21 cellular contexts compared by ENCODE assay signal in genomic region chr14:87990687-87991086, GRCh38. TPM values are rescaled to one million over a fixed set of nuclear protein-coding genes. Genes with fewer than 3 reads are reported as not detected.
DNase-seq lines count a peak whose midpoint lies in the region; TF ChIP-seq lines count a peak whose summit lies in the region.
"Had no signal": no experiment of that assay in that cellular context is flagged by ENCODE, and none has a peak within 500 bp of the region (broad histone marks: within the 10 kb centered on the region; RNA-seq: fewer than 3 reads in every experiment).

No MANE protein-coding gene starts in this region.

- peaks cover 0 to 18% (median 3%) of the 10 kb centered on the region in 6 donors for H3K36me3 ChIP-seq in spleen
- H3K36me3 ChIP-seq: brain microvascular endothelial cell had no signal

- TF ChIP-seq POLR2A in spleen (IDR thresholded peaks at IDR 0.05): no peak

- no peaks in the 10 kb centered on the region for H3K27me3 ChIP-seq in spleen (replicated peaks in 1 of 7)
- H3K27me3 ChIP-seq: brain microvascular endothelial cell, left lung had no signal

- DNase-seq in NOMO-1 treated with DMSO at 0.1 percent for 48 hours (lab: John Stamatoyannopoulos, UW; ENCODE audit: unreplicated experiment): peak; percentile 5
- DNase-seq in NOMO-1 treated with dmso at 0.1 percent for 144 hours (lab: John Stamatoyannopoulos, UW; ENCODE audit: unreplicated experiment): no peak
- DNase-seq in MV-4-11 (lab: John Stamatoyannopoulos, UW): peak; percentile 64
- peak; percentile 13 to 36 for DNase-seq in foreskin fibroblast
- DNase-seq in spleen: no peak
- DNase-seq in HPDE6-E6E7 (ENCODE audit: extremely low spot score): no peak
- DNase-seq in SHP77 (lab: John Stamatoyannopoulos, UW): no peak
- DNase-seq in activated naive CD4-positive, alpha-beta T cell (lab: John Stamatoyannopoulos, UW): no peak
- DNase-seq: activated CD4-positive, alpha-beta T cell treated with anti-CD3 and anti-CD28 coated beads, Interleukin-2, amount 10 ng/mL, durations not matched to agents 24 days and 14 days; activated CD8-positive, alpha-beta memory T cell treated with anti-CD3 and anti-CD28 coated beads, Interleukin-2, amount 50 U/mL, for 48 hours; brain microvascular endothelial cell; HFFc6; NCI-H1694 treated with DMSO at 0.1 percent for 48 hours; NCI-H446; NK-92 treated with Interleukin-12 subunit alpha and Interleukin-12 subunit beta, amount 100 ng/mL, for 24 hours; posterior cingulate gyrus; stimulated activated CD4-positive, alpha-beta T cell treated with anti-CD3 and anti-CD28 coated beads, Interleukin-4, amount 100 ng/mL, for 1 hour had no signal

- intact Hi-C loops in spleen (cut with DNase I; ENCODE audit: low total_unique reads): no loop called here

- H3K4me1 ChIP-seq in spleen: peaks cover 12 to 55% (median 39%) of the 10 kb centered on the region in 6 donors

- 64 to 86% (median 77%) methylated on average over 4 of the region's 4 CpGs for WGBS in spleen, 5 donors

- H3K4me3 ChIP-seq in foreskin fibroblast (ENCODE audit: low read depth in 1 of 2, low read length in 2 of 2) (no peak overlapping the region), spleen (no peak overlapping the region)

- H3K27ac ChIP-seq in spleen: peak overlapping the region in 5 of 8 donors; percentile 4 to 99 (median 40)
- H3K27ac ChIP-seq: brain microvascular endothelial cell had no signal

- TF ChIP-seq CTCF in foreskin fibroblast (IDR thresholded peaks at IDR 0.05; ENCODE audit: low read depth, low read length) (no peak), spleen (IDR thresholded peaks at IDR 0.05 in 8 of 11, conservative IDR thresholded peaks at IDR 0.05 in 3 of 11) (no peak)

- no peaks in the 10 kb centered on the region for H3K9me3 ChIP-seq in spleen
- H3K9me3 ChIP-seq: left lung had no signal

RNA-seq across cellular contexts. Expression of gene GALC, which starts 2.3 kb away (rescaled TPM):
- 10 to 100 TPM; 26.9 to 61.7 (median 42.4) TPM for total RNA-seq in spleen
- 1 to 10 TPM; 3.8 to 7.2 (median 5.9) TPM for polyA plus RNA-seq in spleen

RNA-seq across cellular contexts. Expression of gene GPR65, which starts 14.2 kb away (rescaled TPM):
- 10 to 100 TPM; 13.7 to 28.6 (median 16.1) TPM for total RNA-seq in spleen
- 10 to 100 TPM in 1 of 3 donors, 1 to 10 TPM in 2; 9.4 to 10.7 (median 9.8) TPM for polyA plus RNA-seq in spleen
- total RNA-seq: epithelial cell of proximal tubule, glomerular endothelial cell, LHCN-M2 had no signal

Comparison
In these comparisons a context has a peak if more than half of its experiments do, and no peak if none do; other contexts are left out.
1. DNase-seq: peak in NOMO-1 treated with DMSO at 0.1 percent for 48 hours (single experiment), MV-4-11 (single experiment) and foreskin fibroblast (2 of 2); none in NOMO-1 treated with dmso at 0.1 percent for 144 hours (single experiment), spleen (single experiment), HPDE6-E6E7 (single experiment), SHP77 (0 of 2) and activated naive CD4-positive, alpha-beta T cell (0 of 4).